Comparison of ENCODE assay signal across 20 cellular contexts in the genomic region with DNA sequence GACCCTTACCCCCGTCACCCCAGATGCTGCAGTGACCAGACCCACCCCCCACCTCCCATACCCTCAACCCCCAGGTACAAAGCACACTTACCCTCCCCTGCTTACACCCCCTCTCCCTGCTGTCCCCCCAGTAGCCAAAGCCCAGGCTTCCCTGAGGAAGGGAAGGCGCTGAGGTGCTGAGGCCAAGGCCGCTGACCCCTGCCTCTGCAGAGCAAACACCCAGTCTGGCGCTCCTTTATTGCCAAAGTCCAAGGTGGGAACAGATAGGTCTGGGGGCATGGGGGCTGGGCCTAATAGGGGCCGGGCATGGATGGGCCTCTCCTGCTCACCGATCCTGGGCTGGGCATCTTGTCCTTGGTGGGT. TPM values are rescaled to one million over a fixed set of nuclear protein-coding genes. Genes with fewer than 3 reads are reported as not detected.
A peak's percentile ranks its signal among the peaks of the same experiment; 100 is the strongest.
DNase-seq lines count a peak whose midpoint lies in the region; ATAC-seq, FAIRE-seq and TF ChIP-seq lines count a peak whose summit lies in the region.
"Had no signal": no experiment of that assay in that cellular context is flagged by ENCODE, and none has a peak within 500 bp of the region (broad histone marks: within the 10 kb centered on the region; RNA-seq: fewer than 3 reads in every experiment).

No MANE protein-coding gene starts in this region.

- H3K18ac ChIP-seq in mesenchymal stem cell (ENCODE audit: low read depth in 1 of 2, low read length in 2 of 2) = no peak overlapping the region

- H3K27me3 ChIP-seq in esophagus (ENCODE audit: control insufficient read depth in 1 of 2, insufficient read depth in 2 of 2, low read length in 2 of 2) (no peaks in the 10 kb centered on the region), mesenchymal stem cell (ENCODE audit: control insufficient read depth in 1 of 2, insufficient read depth in 1 of 2, low read length in 2 of 2) (no peaks in the 10 kb centered on the region)
- H3K27me3 ChIP-seq in naive thymus-derived CD4-positive, alpha-beta T cell (ENCODE audit: control insufficient read depth in 2 of 2, insufficient read depth in 2 of 2, low read length in 2 of 2) = no peaks in the 10 kb centered on the region

- no peak overlapping the region for H3K27ac Mint-ChIP-seq in naive thymus-derived CD4-positive, alpha-beta T cell
- no peak overlapping the region for H3K27ac Mint-ChIP-seq in type B pancreatic cell
- H3K27ac Mint-ChIP-seq: activated B cell treated with CpG ODN at 0.5 μM for 24 hours; activated CD8-positive, alpha-beta T cell treated with anti-CD3 and anti-CD28 coated beads, Interleukin-2, amount 10 ng/mL, durations not matched to agents 7 days and 5 days; activated naive CD8-positive, alpha-beta T cell treated with anti-CD3 and anti-CD28 coated beads for 36 hours; CD4-positive, CD25-positive, alpha-beta regulatory T cell; T-helper 17 cell had no signal

- H3K4me1 Mint-ChIP-seq in naive thymus-derived CD4-positive, alpha-beta T cell = peaks cover 17 to 32% (median 23%) of the 10 kb centered on the region in 7 donors
- peaks cover 3% of the 10 kb centered on the region for H3K4me1 Mint-ChIP-seq in type B pancreatic cell (ENCODE audit: unreplicated experiment)

- no peaks in the 10 kb centered on the region for H3K9me3 Mint-ChIP-seq in naive thymus-derived CD4-positive, alpha-beta T cell
- no peaks in the 10 kb centered on the region for H3K9me3 Mint-ChIP-seq in type B pancreatic cell
- H3K9me3 Mint-ChIP-seq: activated B cell treated with CpG ODN at 0.5 μM for 24 hours; activated naive CD8-positive, alpha-beta T cell treated with anti-CD3 and anti-CD28 coated beads for 36 hours; CD4-positive, CD25-positive, alpha-beta regulatory T cell had no signal

- no peak overlapping the region for H3K4me2 ChIP-seq in mesenchymal stem cell (ENCODE audit: low read length, poor library complexity, severe bottlenecking)

- H4K91ac ChIP-seq in mesenchymal stem cell (ENCODE audit: low read length) = peak overlapping the region; percentile 8

- H3K14ac ChIP-seq in mesenchymal stem cell (ENCODE audit: low read length in 2 of 2) = no peak overlapping the region

- no peak for FAIRE-seq in urothelium cell line (lab: Jason Lieb, UNC)

- CTCF ChIA-PET in RWPE1 (lab: Yijun Ruan, JAX) = interaction anchor here (0.7 to 1.9 kb wide), 3 partner anchors 9 to 544 kb away, joined by 3 to 12 read pairs (median 4); no protein-coding TSS in a partner anchor
- CTCF ChIA-PET in naive thymus-derived CD4-positive, alpha-beta T cell (lab: Charles Lee) = no interaction called here

- no peaks in the 10 kb centered on the region for H3K27me3 Mint-ChIP-seq in naive thymus-derived CD4-positive, alpha-beta T cell
- no peaks in the 10 kb centered on the region for H3K27me3 Mint-ChIP-seq in type B pancreatic cell
- H3K27me3 Mint-ChIP-seq: activated B cell treated with CpG ODN at 0.5 μM for 24 hours; activated naive CD8-positive, alpha-beta T cell treated with anti-CD3 and anti-CD28 coated beads for 36 hours; CD4-positive, CD25-positive, alpha-beta regulatory T cell; T-helper 17 cell had no signal

- intact Hi-C loops in naive thymus-derived CD4-positive, alpha-beta T cell (cut with micrococcal nuclease) = no loop called here

- H2BK5ac ChIP-seq in mesenchymal stem cell (ENCODE audit: low read depth, low read length, poor library complexity, severe bottlenecking) = no peak overlapping the region

- H3K23ac ChIP-seq in mesenchymal stem cell (ENCODE audit: low read length in 2 of 2) = no peak overlapping the region

- no peak overlapping the region for H2BK15ac ChIP-seq in mesenchymal stem cell (ENCODE audit: low read depth, poor library complexity, severe bottlenecking)

- WGBS in esophagus, 2 donors = 80 to 89% methylated on average over 6 of the region's 6 CpGs
- 95% methylated on average over 6 of the region's 6 CpGs for WGBS in mesenchymal stem cell

- H3K4me1 ChIP-seq in esophagus (ENCODE audit: control insufficient read depth in 2 of 2, insufficient read depth in 2 of 2, low read length in 1 of 2) = peaks cover 0 to 7% of the 10 kb centered on the region in 2 donors
- H3K4me1 ChIP-seq in mesenchymal stem cell (ENCODE audit: control insufficient read depth, insufficient read depth, low read depth, low read length) = peaks cover 19% of the 10 kb centered on the region
- H3K4me1 ChIP-seq in naive thymus-derived CD4-positive, alpha-beta T cell (ENCODE audit: control insufficient read depth in 2 of 2, insufficient read depth in 2 of 2, low read length in 2 of 2) = peaks cover 0 to 25% of the 10 kb centered on the region in 2 donors

- H2AFZ ChIP-seq in mesenchymal stem cell (ENCODE audit: low read depth, low read length) = no peak overlapping the region

- no peaks in the 10 kb centered on the region for H3K9me3 ChIP-seq in esophagus (ENCODE audit: control insufficient read depth in 2 of 2, insufficient read depth in 1 of 2, low read depth in 1 of 2, low read length in 1 of 2)
- no peaks in the 10 kb centered on the region for H3K9me3 ChIP-seq in mesenchymal stem cell (ENCODE audit: control insufficient read depth, low read length)
- no peaks in the 10 kb centered on the region for H3K9me3 ChIP-seq in naive thymus-derived CD4-positive, alpha-beta T cell (ENCODE audit: control insufficient read depth in 2 of 3, low read length in 3 of 3)

- peaks cover 0 to 10% (median 0%) of the 10 kb centered on the region in 5 donors for H3K36me3 Mint-ChIP-seq in naive thymus-derived CD4-positive, alpha-beta T cell
- H3K36me3 Mint-ChIP-seq in type B pancreatic cell = no peaks in the 10 kb centered on the region

- no peak for ATAC-seq in naive thymus-derived CD4-positive, alpha-beta T cell
- ATAC-seq: activated CD8-positive, alpha-beta T cell treated with anti-CD3 and anti-CD28 coated beads, Interleukin-2, amount 10 ng/mL, durations not matched to agents 7 days and 5 days; T-helper 17 cell had no signal

- H3K4me3 ChIP-seq in esophagus (ENCODE audit: low read depth in 1 of 2, low read length in 2 of 2) (no peak overlapping the region), mesenchymal stem cell (ENCODE audit: insufficient read depth in 1 of 2, low read depth in 1 of 2, low read length in 2 of 2) (no peak overlapping the region)
- no peak overlapping the region for H3K4me3 ChIP-seq in naive thymus-derived CD4-positive, alpha-beta T cell (ENCODE audit: low read length)

- H4K8ac ChIP-seq in mesenchymal stem cell (ENCODE audit: low read length) = no peak overlapping the region

- H3K79me1 ChIP-seq in mesenchymal stem cell (replicated peaks; ENCODE audit: low read length, poor library complexity, severe bottlenecking) = peaks cover 31% of the 10 kb centered on the region

- POLR2A ChIA-PET in RWPE1 (lab: Yijun Ruan, JAX; ENCODE audit: low non-redundant PET) = no interaction called here
- POLR2A ChIA-PET in naive thymus-derived CD4-positive, alpha-beta T cell (lab: Charles Lee) = interaction anchor here (0.8 kb wide), 1 partner anchor 22 kb away, joined by 4 read pairs; no protein-coding TSS in a partner anchor

- no peak overlapping the region for H3K4ac ChIP-seq in mesenchymal stem cell (ENCODE audit: low read depth in 1 of 2, low read length in 2 of 2)

- peak overlapping the region; percentile 64 for H3K27ac ChIP-seq in RWPE1
- H3K27ac ChIP-seq in esophagus (ENCODE audit: low read depth in 2 of 2, low read length in 1 of 2) = peak overlapping the region; percentile 35 to 43
- H3K27ac ChIP-seq in mesenchymal stem cell (ENCODE audit: low read length, poor library complexity, severe bottlenecking) = no peak overlapping the region
- H3K27ac ChIP-seq in substantia nigra (ENCODE audit: low read depth, low read length, poor library complexity, severe bottlenecking) = peak overlapping the region; percentile 92
- no peak overlapping the region for H3K27ac ChIP-seq in naive thymus-derived CD4-positive, alpha-beta T cell (ENCODE audit: low read depth, low read length)

- H3K4me3 Mint-ChIP-seq in naive thymus-derived CD4-positive, alpha-beta T cell = no peak overlapping the region
- no peak overlapping the region for H3K4me3 Mint-ChIP-seq in type B pancreatic cell
- H3K4me3 Mint-ChIP-seq: activated B cell treated with CpG ODN at 0.5 μM for 24 hours; activated CD8-positive, alpha-beta T cell treated with anti-CD3 and anti-CD28 coated beads, Interleukin-2, amount 10 ng/mL, durations not matched to agents 7 days and 5 days; activated naive CD8-positive, alpha-beta T cell treated with anti-CD3 and anti-CD28 coated beads for 36 hours; CD4-positive, CD25-positive, alpha-beta regulatory T cell; T-helper 17 cell had no signal

- peak overlapping the region; percentile 65 for H3K9ac ChIP-seq in mesenchymal stem cell (ENCODE audit: low read length)

- H2AK5ac ChIP-seq in mesenchymal stem cell (ENCODE audit: low read length, severe bottlenecking) = no peak overlapping the region

- H2BK12ac ChIP-seq in mesenchymal stem cell (ENCODE audit: low read length in 2 of 2) = no peak overlapping the region

- TF ChIP-seq CTCF in RWPE1 (conservative IDR thresholded peaks at IDR 0.05; ENCODE audit: low read depth) (no peak), type B pancreatic cell (conservative IDR thresholded peaks at IDR 0.05) (no peak)

- DNase-seq in RWPE1 (ENCODE audit: low spot score) (no peak), mesenchymal stem cell (no peak), substantia nigra (lab: John Stamatoyannopoulos, UW) (no peak), type B pancreatic cell (ENCODE audit: extremely low spot score, unreplicated experiment) (no peak), SKM-1 treated with dmso at 0.1 percent for 144 hours (lab: John Stamatoyannopoulos, UW; ENCODE audit: unreplicated experiment) (no peak), urothelium cell line (ENCODE audit: low spot score) (no peak)
- DNase-seq in naive thymus-derived CD4-positive, alpha-beta T cell = no peak
- DNase-seq: activated B cell treated with CpG ODN at 0.5 μM for 24 hours; activated CD8-positive, alpha-beta T cell treated with anti-CD3 and anti-CD28 coated beads, Interleukin-2, amount 10 ng/mL, durations not matched to agents 7 days and 5 days; activated naive CD8-positive, alpha-beta T cell treated with anti-CD3 and anti-CD28 coated beads for 36 hours; activated T-cell treated with anti-CD3 and anti-CD28 coated beads, Interleukin-2, amount 50 U/mL, for 48 hours; CD4-positive, CD25-positive, alpha-beta regulatory T cell; DMS153; NCI-H1105; NCI-H524 treated with DMSO at 0.1 percent for 48 hours; SIG-M5; stimulated activated CD4-positive, alpha-beta T cell treated with anti-CD3 and anti-CD28 coated beads, Interleukin-2, amount 100 ng/mL, for 24 hours; T-helper 17 cell had no signal

- H2BK120ac ChIP-seq in mesenchymal stem cell (ENCODE audit: low read depth, low read length) = no peak overlapping the region

- H3K36me3 ChIP-seq in esophagus (ENCODE audit: control insufficient read depth in 2 of 2, insufficient read depth in 2 of 2, low read length in 1 of 2) (peaks cover 5 to 39% of the 10 kb centered on the region in 2 donors), mesenchymal stem cell (ENCODE audit: control insufficient read depth in 1 of 2, insufficient read depth in 2 of 2, low read depth in 1 of 2, low read length in 2 of 2) (peaks cover 80 to 90% of the 10 kb centered on the region in 2 experiments)
- H3K36me3 ChIP-seq in naive thymus-derived CD4-positive, alpha-beta T cell (ENCODE audit: control insufficient read depth in 2 of 3, insufficient read depth in 3 of 3, low read length in 3 of 3) = peaks cover 0 to 51% (median 0%) of the 10 kb centered on the region in 3 experiments

RNA-seq across cellular contexts. Expression of gene LCAT, which starts 0.7 kb away (rescaled TPM):
- 10 to 100 TPM in 1 of 2 donors, 1 to 10 TPM in 1; 6.2 to 22.9 TPM for polyA plus RNA-seq in esophagus
- polyA plus RNA-seq in mesenchymal stem cell (2013, experiment 1 of 2) = 11.5 TPM
- polyA plus RNA-seq in mesenchymal stem cell (2013, experiment 2 of 2) = 10.8 TPM
- total RNA-seq in naive thymus-derived CD4-positive, alpha-beta T cell = 10 to 100 TPM in 4 of 5 experiments, 1 to 10 TPM in 1; 9.4 to 23.6 (median 19.6) TPM
- 1 to 10 TPM in 1 of 2 donors, under 1 TPM in 1; 0.33 to 1.5 TPM for polyA plus RNA-seq in naive thymus-derived CD4-positive, alpha-beta T cell
- total RNA-seq in type B pancreatic cell (ENCODE audit: low replicate concordance) = 20.2 and 26.1 TPM in 2 replicates

RNA-seq across cellular contexts. Expression of gene PSMB10, which starts 6.6 kb away (rescaled TPM):
- polyA plus RNA-seq in esophagus = 10 to 100 TPM; 39.5 to 54.8 TPM
- polyA plus RNA-seq in mesenchymal stem cell (2013, experiment 1 of 2) = 102 TPM
- polyA plus RNA-seq in mesenchymal stem cell (2013, experiment 2 of 2) = 104 TPM
- total RNA-seq in naive thymus-derived CD4-positive, alpha-beta T cell = 100 to 1,000 TPM; 101 to 370 (median 142) TPM
- polyA plus RNA-seq in naive thymus-derived CD4-positive, alpha-beta T cell = 100 to 1,000 TPM; 522 to 542 TPM
- 51.9 and 68.8 TPM in 2 replicates for total RNA-seq in type B pancreatic cell (ENCODE audit: low replicate concordance)

RNA-seq across cellular contexts. Expression of gene CTRL, which starts 11.6 kb away (rescaled TPM):
- polyA plus RNA-seq in esophagus = under 1 TPM; 0.41 to 0.77 TPM
- polyA plus RNA-seq in mesenchymal stem cell (2013, experiment 1 of 2) = 0.43 TPM
- polyA plus RNA-seq in mesenchymal stem cell (2013, experiment 2 of 2) = 0.38 TPM
- total RNA-seq in naive thymus-derived CD4-positive, alpha-beta T cell = 10 to 100 TPM in 2 of 5 experiments, 1 to 10 TPM in 3; 7.9 to 15.1 (median 9.3) TPM
- 1 to 10 TPM; 1.3 to 2.5 TPM for polyA plus RNA-seq in naive thymus-derived CD4-positive, alpha-beta T cell
- total RNA-seq in type B pancreatic cell (ENCODE audit: low replicate concordance) = 0.59 and 1.4 TPM in 2 replicates

RNA-seq across cellular contexts. Expression of gene SLC12A4, which starts 25.2 kb away (rescaled TPM):
- 10 to 100 TPM in 1 of 2 donors, 1 to 10 TPM in 1; 9.1 to 17.4 TPM for polyA plus RNA-seq in esophagus
- 43.9 TPM for polyA plus RNA-seq in mesenchymal stem cell (2013, experiment 1 of 2)
- 45.1 TPM for polyA plus RNA-seq in mesenchymal stem cell (2013, experiment 2 of 2)
- 10 to 100 TPM; 22.8 to 44.4 (median 31.3) TPM for total RNA-seq in naive thymus-derived CD4-positive, alpha-beta T cell
- 1 to 10 TPM; 3.8 to 8.0 TPM for polyA plus RNA-seq in naive thymus-derived CD4-positive, alpha-beta T cell
- 48.1 and 68.8 TPM in 2 replicates for total RNA-seq in type B pancreatic cell (ENCODE audit: low replicate concordance)

RNA-seq across cellular contexts. Expression of gene DPEP3, which starts 37.1 kb away (rescaled TPM):
- polyA plus RNA-seq in esophagus = under 1 TPM in 1 of 2 donors, not detected in 1; 0.01 TPM
- polyA plus RNA-seq in mesenchymal stem cell (2013, experiment 1 of 2) = not detected
- not detected for polyA plus RNA-seq in mesenchymal stem cell (2013, experiment 2 of 2)
- 1 to 10 TPM in 4 of 5 experiments, under 1 TPM in 1; 0.10 to 2.3 (median 1.6) TPM for total RNA-seq in naive thymus-derived CD4-positive, alpha-beta T cell
- under 1 TPM; 0.37 to 0.44 TPM for polyA plus RNA-seq in naive thymus-derived CD4-positive, alpha-beta T cell
- not detected in 2 replicates for total RNA-seq in type B pancreatic cell (ENCODE audit: low replicate concordance)
- total RNA-seq: activated CD8-positive, alpha-beta T cell treated with anti-CD3 and anti-CD28 coated beads, Interleukin-2, amount 10 ng/mL, durations not matched to agents 7 days and 5 days; HT-29 had no signal

Comparison
In these comparisons a context has a peak if more than half of its experiments do, and no peak if none do; other contexts are left out.
1. H3K27ac ChIP-seq: peak in RWPE1 (single experiment), esophagus (2 of 2) and substantia nigra (single experiment); none in mesenchymal stem cell (single experiment) and naive thymus-derived CD4-positive, alpha-beta T cell (single experiment).